ENCODE assay signal across 22 cellular contexts in the genomic region with DNA sequence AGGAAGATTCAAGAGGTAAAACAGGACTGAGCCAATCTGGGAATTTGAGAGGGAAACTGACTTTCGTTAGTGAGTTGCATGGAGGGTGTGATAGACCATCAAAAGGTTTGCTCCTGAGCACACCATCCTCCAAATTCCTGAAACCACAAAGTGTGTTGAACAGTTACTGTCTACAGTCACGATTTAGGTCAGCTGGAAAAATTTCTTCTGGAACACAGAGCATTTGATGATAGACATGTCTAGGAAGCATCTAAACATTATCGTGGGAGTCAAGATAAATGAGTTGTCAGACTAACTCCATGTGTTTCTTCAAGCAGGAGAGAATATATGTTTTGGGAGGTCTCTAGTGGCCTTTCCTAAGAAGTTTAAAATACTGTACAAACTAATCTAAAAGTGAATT.
DNase-seq lines count a peak whose midpoint lies in the region; ATAC-seq and TF ChIP-seq lines count a peak whose summit lies in the region.
"Had no signal": no experiment of that assay in that cellular context is flagged by ENCODE, and none has a peak within 500 bp of the region (broad histone marks: within the 10 kb centered on the region; RNA-seq: fewer than 3 reads in every experiment).

No MANE protein-coding gene starts in this region.

- peak overlapping the region; percentile 72 for H3K27ac Mint-ChIP-seq in MCF 10A (ENCODE audit: low read depth, unreplicated experiment)
- H3K27ac Mint-ChIP-seq in activated CD8-positive, alpha-beta T cell treated with anti-CD3 and anti-CD28 coated beads, Interleukin-2, amount 10 ng/mL, durations not matched to agents 7 days and 5 days = no peak overlapping the region
- H3K27ac Mint-ChIP-seq: CD8-positive, alpha-beta T cell had no signal

- no peak overlapping the region for H2BK5ac ChIP-seq in mesenchymal stem cell (ENCODE audit: low read depth, low read length, poor library complexity, severe bottlenecking)

- no peaks in the 10 kb centered on the region for H3K27me3 ChIP-seq in breast epithelium
- no peaks in the 10 kb centered on the region for H3K27me3 ChIP-seq in mesenchymal stem cell (ENCODE audit: control insufficient read depth in 1 of 2, insufficient read depth in 1 of 2, low read length in 2 of 2)
- H3K27me3 ChIP-seq: BLaER1 had no signal

- no TSS peak for BruUV-seq in MCF 10A (replicated peaks; lab: Mats Ljungman, UMichigan)

- peaks cover 41% of the 10 kb centered on the region for H3K4me1 Mint-ChIP-seq in MCF 10A (ENCODE audit: insufficient read depth, unreplicated experiment)
- no peaks in the 10 kb centered on the region for H3K4me1 Mint-ChIP-seq in activated CD8-positive, alpha-beta T cell treated with anti-CD3 and anti-CD28 coated beads, Interleukin-2, amount 10 ng/mL, durations not matched to agents 7 days and 5 days (ENCODE audit: low read depth)

- H2BK12ac ChIP-seq in mesenchymal stem cell (ENCODE audit: low read length in 2 of 2) = peak overlapping the region in 1 of 2 experiments; percentile 88

- H4K8ac ChIP-seq in mesenchymal stem cell (ENCODE audit: low read length) = no peak overlapping the region

- DNase-seq in MCF 10A (ENCODE audit: unreplicated experiment) (no peak), breast epithelium (ENCODE audit: low spot score in 2 of 2) (no peak), mesenchymal stem cell (peak; percentile 20)
- no peak for DNase-seq in activated T-cell treated with anti-CD3 and anti-CD28 coated beads, Interleukin-2, amount 50 U/mL, for 48 hours
- DNase-seq in stimulated activated CD4-positive, alpha-beta T cell treated with anti-CD3 and anti-CD28 coated beads, Interleukin-2, amount 100 ng/mL, for 24 hours = no peak
- DNase-seq in activated CD8-positive, alpha-beta T cell treated with anti-CD3 and anti-CD28 coated beads, Interleukin-2, amount 10 ng/mL, durations not matched to agents 7 days and 5 days = no peak
- DNase-seq: CD8-positive, alpha-beta T cell; KG1; NCI-H1417 treated with DMSO at 0.1 percent for 48 hours; NCI-H187 treated with DMSO at 0.1 percent for 48 hours; NCI-H2227 treated with DMSO at 0.1 percent for 48 hours; NCI-H524; NCI-H82 had no signal

- no peak overlapping the region for H4K91ac ChIP-seq in mesenchymal stem cell (ENCODE audit: low read length)

- H2BK120ac ChIP-seq in mesenchymal stem cell (ENCODE audit: low read depth, low read length) = no peak overlapping the region

- TF ChIP-seq CTCF in MCF 10A (IDR thresholded peaks at IDR 0.05; ENCODE audit: unreplicated experiment) (no peak), breast epithelium (IDR thresholded peaks at IDR 0.05) (no peak), VCaP (conservative IDR thresholded peaks at IDR 0.05) (no peak)

- TF ChIP-seq POLR2A in breast epithelium (IDR thresholded peaks at IDR 0.05) = no peak

- H3K79me1 ChIP-seq in mesenchymal stem cell (replicated peaks; ENCODE audit: low read length, poor library complexity, severe bottlenecking) = no peaks in the 10 kb centered on the region

- H3K23ac ChIP-seq in mesenchymal stem cell (ENCODE audit: low read length in 2 of 2) = no peak overlapping the region

- H3K4me2 ChIP-seq in mesenchymal stem cell (ENCODE audit: low read length, poor library complexity, severe bottlenecking) = no peak overlapping the region

- H3K4me1 ChIP-seq in breast epithelium (no peaks in the 10 kb centered on the region), mesenchymal stem cell (ENCODE audit: control insufficient read depth, insufficient read depth, low read depth, low read length) (peaks cover 4% of the 10 kb centered on the region)

- H3K4me3 ChIP-seq in breast epithelium (no peak overlapping the region), mesenchymal stem cell (ENCODE audit: insufficient read depth in 1 of 2, low read depth in 1 of 2, low read length in 2 of 2) (no peak overlapping the region)
- H3K4me3 ChIP-seq: BLaER1, GM12878, SK-N-MC had no signal

- H2AK5ac ChIP-seq in mesenchymal stem cell (ENCODE audit: low read length, severe bottlenecking) = no peak overlapping the region

- H3K27ac ChIP-seq in breast epithelium (no peak overlapping the region), VCaP (peak overlapping the region; percentile 45; the same call in 1 of the 2 replicates), mesenchymal stem cell (ENCODE audit: low read length, poor library complexity, severe bottlenecking) (no peak overlapping the region)
- H3K27ac ChIP-seq: 22Rv1, BLaER1, SK-N-MC had no signal

- H3K4ac ChIP-seq in mesenchymal stem cell (ENCODE audit: low read depth in 1 of 2, low read length in 2 of 2) = no peak overlapping the region

- no peaks in the 10 kb centered on the region for H3K27me3 Mint-ChIP-seq in MCF 10A (ENCODE audit: insufficient read depth, unreplicated experiment)
- peaks cover 11% of the 10 kb centered on the region for H3K27me3 Mint-ChIP-seq in activated CD8-positive, alpha-beta T cell treated with anti-CD3 and anti-CD28 coated beads, Interleukin-2, amount 10 ng/mL, durations not matched to agents 7 days and 5 days (ENCODE audit: low read depth)

- no peaks in the 10 kb centered on the region for H3K36me3 Mint-ChIP-seq in MCF 10A (ENCODE audit: insufficient read depth, unreplicated experiment)
- H3K36me3 Mint-ChIP-seq in activated CD8-positive, alpha-beta T cell treated with anti-CD3 and anti-CD28 coated beads, Interleukin-2, amount 10 ng/mL, durations not matched to agents 7 days and 5 days (ENCODE audit: low read depth) = no peaks in the 10 kb centered on the region
- H3K36me3 Mint-ChIP-seq: CD8-positive, alpha-beta T cell had no signal

- H3K36me3 ChIP-seq in breast epithelium (no peaks in the 10 kb centered on the region), mesenchymal stem cell (ENCODE audit: control insufficient read depth in 1 of 2, insufficient read depth in 2 of 2, low read depth in 1 of 2, low read length in 2 of 2) (no peaks in the 10 kb centered on the region)
- H3K36me3 ChIP-seq: BLaER1 had no signal

- no peak overlapping the region for H2AFZ ChIP-seq in mesenchymal stem cell (ENCODE audit: low read depth, low read length)

- no peak overlapping the region for H3K18ac ChIP-seq in mesenchymal stem cell (ENCODE audit: low read depth in 1 of 2, low read length in 2 of 2)

- no peak overlapping the region for H3K9ac ChIP-seq in mesenchymal stem cell (ENCODE audit: low read length)
- H3K9ac ChIP-seq: BLaER1 had no signal

- no peak overlapping the region for H3K14ac ChIP-seq in mesenchymal stem cell (ENCODE audit: low read length in 2 of 2)

- intact Hi-C loops in MCF 10A (cut with micrococcal nuclease) (loop anchor here (5.0 to 10.0 kb wide), 2 partner anchors 109 to 571 kb away; no protein-coding TSS in a partner anchor), breast epithelium (cut with DNase I; ENCODE audit: low total_unique reads) (no loop called here)

- CTCF ChIA-PET in MCF 10A (lab: Yijun Ruan, JAX) = no interaction called here
- CTCF ChIA-PET in activated CD8-positive, alpha-beta T cell treated with anti-CD3 and anti-CD28 coated beads, Interleukin-2, amount 10 ng/mL, durations not matched to agents 7 days and 5 days (lab: Charles Lee) = no interaction called here

- H3K9me3 ChIP-seq in breast epithelium (no peaks in the 10 kb centered on the region), mesenchymal stem cell (ENCODE audit: control insufficient read depth, low read length) (no peaks in the 10 kb centered on the region)
- H3K9me3 ChIP-seq: BLaER1 had no signal

- no peak for ATAC-seq in activated CD8-positive, alpha-beta T cell treated with anti-CD3 and anti-CD28 coated beads, Interleukin-2, amount 10 ng/mL, durations not matched to agents 7 days and 5 days
- no peak for ATAC-seq in GM19351 (IDR thresholded peaks at IDR 0.05; ENCODE audit: unreplicated experiment)
- ATAC-seq: CD8-positive, alpha-beta T cell; HepG2; Panc1; Right ventricle myocardium inferior had no signal

- no peaks in the 10 kb centered on the region for H3K9me3 Mint-ChIP-seq in MCF 10A (ENCODE audit: unreplicated experiment)
- H3K9me3 Mint-ChIP-seq in activated CD8-positive, alpha-beta T cell treated with anti-CD3 and anti-CD28 coated beads, Interleukin-2, amount 10 ng/mL, durations not matched to agents 7 days and 5 days (ENCODE audit: insufficient read depth) = no peaks in the 10 kb centered on the region
- H3K9me3 Mint-ChIP-seq: CD8-positive, alpha-beta T cell had no signal

- POLR2A ChIA-PET in MCF 10A (lab: Yijun Ruan, JAX) = interaction anchor here (1.3 kb wide), 1 partner anchor 10 kb away, joined by 7 read pairs; no protein-coding TSS in a partner anchor
- POLR2A ChIA-PET in activated CD8-positive, alpha-beta T cell treated with anti-CD3 and anti-CD28 coated beads, Interleukin-2, amount 10 ng/mL, durations not matched to agents 7 days and 5 days (lab: Charles Lee) = no interaction called here

- 64% methylated on average over 3 of the region's 3 CpGs for WGBS in mesenchymal stem cell

- H3K4me3 Mint-ChIP-seq in MCF 10A (ENCODE audit: unreplicated experiment) = no peak overlapping the region
- H3K4me3 Mint-ChIP-seq in activated CD8-positive, alpha-beta T cell treated with anti-CD3 and anti-CD28 coated beads, Interleukin-2, amount 10 ng/mL, durations not matched to agents 7 days and 5 days = no peak overlapping the region
- H3K4me3 Mint-ChIP-seq: CD8-positive, alpha-beta T cell had no signal

- no peak overlapping the region for H2BK15ac ChIP-seq in mesenchymal stem cell (ENCODE audit: low read depth, poor library complexity, severe bottlenecking)
